16 cellular contexts compared by ENCODE assay signal in genomic region chr2:12918138-12918840, GRCh38.
DNase-seq lines count a peak whose midpoint lies in the region; ATAC-seq, FAIRE-seq and TF ChIP-seq lines count a peak whose summit lies in the region.
"Had no signal": no experiment of that assay in that cellular context is flagged by ENCODE, and none has a peak within 500 bp of the region (broad histone marks: within the 10 kb centered on the region; RNA-seq: fewer than 3 reads in every experiment).

No MANE protein-coding gene starts in this region.

- H3K4me3 Mint-ChIP-seq in CD8-positive, alpha-beta memory T cell, result no peak overlapping the region
- H3K4me3 Mint-ChIP-seq: activated CD4-positive, alpha-beta T cell treated with anti-CD3 and anti-CD28 coated beads, Interleukin-2, amount 10 ng/mL, durations not matched to agents 7 days and 5 days; activated T-cell treated with anti-CD3 and anti-CD28 coated beads, Interleukin-2, amount 50 U/mL, for 72 hours; CD4-positive, alpha-beta T cell had no signal

- peak; percentile 9 for FAIRE-seq in pancreas (lab: Jason Lieb, UNC)
- FAIRE-seq: GM12891 had no signal

- no peaks in the 10 kb centered on the region for H3K9me3 Mint-ChIP-seq in CD8-positive, alpha-beta memory T cell
- H3K9me3 Mint-ChIP-seq: activated CD4-positive, alpha-beta T cell treated with anti-CD3 and anti-CD28 coated beads, Interleukin-2, amount 10 ng/mL, durations not matched to agents 7 days and 5 days; activated T-cell treated with anti-CD3 and anti-CD28 coated beads, Interleukin-2, amount 50 U/mL, for 72 hours; CD4-positive, alpha-beta T cell had no signal

- H3K27ac Mint-ChIP-seq in CD8-positive, alpha-beta memory T cell, result peak overlapping the region in 2 of 8 donors; percentile 2 to 30
- H3K27ac Mint-ChIP-seq: activated CD4-positive, alpha-beta T cell treated with anti-CD3 and anti-CD28 coated beads, Interleukin-2, amount 10 ng/mL, durations not matched to agents 7 days and 5 days; activated T-cell treated with anti-CD3 and anti-CD28 coated beads, Interleukin-2, amount 50 U/mL, for 72 hours; CD4-positive, alpha-beta T cell had no signal

- peak overlapping the region in 1 of 2 donors; percentile 24 for H3K4me3 ChIP-seq in ascending aorta
- H3K4me3 ChIP-seq in cardiac muscle cell, result no peak overlapping the region
- no peak overlapping the region for H3K4me3 ChIP-seq in pancreas
- no peak overlapping the region for H3K4me3 ChIP-seq in upper lobe of right lung
- H3K4me3 ChIP-seq in CD8-positive, alpha-beta memory T cell (ENCODE audit: low read length), result no peak overlapping the region
- H3K4me3 ChIP-seq: adrenal gland had no signal

- no peaks in the 10 kb centered on the region for H3K4me1 Mint-ChIP-seq in CD8-positive, alpha-beta memory T cell
- H3K4me1 Mint-ChIP-seq: activated CD4-positive, alpha-beta T cell treated with anti-CD3 and anti-CD28 coated beads, Interleukin-2, amount 10 ng/mL, durations not matched to agents 7 days and 5 days had no signal

- intact Hi-C loops in ascending aorta (cut with DNase I) (loop anchor here (2.0 kb wide), 2 partner anchors 97 to 197 kb away; no protein-coding TSS in a partner anchor), pancreas (cut with DNase I) (no loop called here), upper lobe of right lung (cut with DNase I) (no loop called here)

- ATAC-seq in pancreas (peak; percentile 77 to 87 (median 82)), upper lobe of right lung (peak; percentile 37)
- ATAC-seq: activated T-cell treated with anti-CD3 and anti-CD28 coated beads, Interleukin-2, amount 50 U/mL, for 72 hours had no signal

- no peak for DNase-seq in ascending aorta (ENCODE audit: low spot score in 2 of 2)
- DNase-seq in cardiac muscle cell (ENCODE audit: low read depth in 1 of 2, low spot score in 1 of 2), result peak in 1 of 2 donors; percentile 55
- no peak for DNase-seq in pancreas
- DNase-seq in upper lobe of right lung, result no peak
- DNase-seq in CD8-positive, alpha-beta memory T cell, result no peak
- DNase-seq in stimulated activated naive CD4-positive, alpha-beta T cell (lab: John Stamatoyannopoulos, UW), result no peak
- DNase-seq in activated CD8-positive, alpha-beta memory T cell treated with anti-CD3 and anti-CD28 coated beads, Interleukin-2, amount 50 U/mL, for 4 hours, result no peak
- DNase-seq: activated CD4-positive, alpha-beta T cell treated with anti-CD3 and anti-CD28 coated beads, Interleukin-2, amount 10 ng/mL, durations not matched to agents 7 days and 5 days; activated T-cell treated with anti-CD3 and anti-CD28 coated beads, Interleukin-2, amount 50 U/mL, for 72 hours; CD4-positive, alpha-beta T cell; KG1; NCI-H1694; NCI-H69 had no signal

- 23 to 46% methylated on average over 7 of the region's 7 CpGs for WGBS in pancreas, 2 donors

- POLR2A ChIA-PET in CD8-positive, alpha-beta memory T cell (lab: Charles Lee), result no interaction called here

- peak overlapping the region; percentile 78 to 87 for H3K27ac ChIP-seq in ascending aorta
- peak overlapping the region; percentile 71 for H3K27ac ChIP-seq in cardiac muscle cell
- peak overlapping the region; percentile 1 to 51 (median 26) for H3K27ac ChIP-seq in pancreas
- H3K27ac ChIP-seq in upper lobe of right lung, result peak overlapping the region; percentile 55
- H3K27ac ChIP-seq in CD8-positive, alpha-beta memory T cell (ENCODE audit: low read depth, low read length), result no peak overlapping the region
- H3K27ac ChIP-seq: neutrophil had no signal

- no peak for TF ChIP-seq CTCF in ascending aorta (IDR thresholded peaks at IDR 0.05)
- TF ChIP-seq CTCF in cardiac muscle cell (IDR thresholded peaks at IDR 0.05; ENCODE audit: low read depth, low read length), result no peak
- no peak for TF ChIP-seq CTCF in pancreas (IDR thresholded peaks at IDR 0.05)
- no peak for TF ChIP-seq CTCF in upper lobe of right lung (IDR thresholded peaks at IDR 0.05)

- H3K27me3 Mint-ChIP-seq in CD8-positive, alpha-beta memory T cell, result peaks cover 1 to 25% of the 10 kb centered on the region in 2 donors

- H3K4me1 ChIP-seq in ascending aorta (peaks cover 0 to 10% of the 10 kb centered on the region in 2 donors), cardiac muscle cell (ENCODE audit: low read depth) (peaks cover 11% of the 10 kb centered on the region), pancreas (peaks cover 0 to 11% (median 8%) of the 10 kb centered on the region in 3 donors), upper lobe of right lung (peaks cover 22% of the 10 kb centered on the region)
- H3K4me1 ChIP-seq in CD8-positive, alpha-beta memory T cell (ENCODE audit: insufficient read depth, low read length), result no peaks in the 10 kb centered on the region

- H3K36me3 ChIP-seq in ascending aorta (no peaks in the 10 kb centered on the region), cardiac muscle cell (no peaks in the 10 kb centered on the region), pancreas (no peaks in the 10 kb centered on the region), upper lobe of right lung (no peaks in the 10 kb centered on the region)
- H3K36me3 ChIP-seq in CD8-positive, alpha-beta memory T cell (ENCODE audit: insufficient read depth, low read length), result no peaks in the 10 kb centered on the region
- H3K36me3 ChIP-seq: adrenal gland, neutrophil had no signal

- H3K27me3 ChIP-seq in ascending aorta, result no peaks in the 10 kb centered on the region
- no peaks in the 10 kb centered on the region for H3K27me3 ChIP-seq in cardiac muscle cell
- H3K27me3 ChIP-seq in pancreas, result no peaks in the 10 kb centered on the region
- H3K27me3 ChIP-seq in upper lobe of right lung, result no peaks in the 10 kb centered on the region
- no peaks in the 10 kb centered on the region for H3K27me3 ChIP-seq in CD8-positive, alpha-beta memory T cell (ENCODE audit: insufficient read depth, low read length, poor library complexity, severe bottlenecking)
- H3K27me3 ChIP-seq: adrenal gland, neutrophil had no signal

- H3K36me3 Mint-ChIP-seq in CD8-positive, alpha-beta memory T cell, result peaks cover 0 to 15% (median 0%) of the 10 kb centered on the region in 3 donors

- CTCF ChIA-PET in CD8-positive, alpha-beta memory T cell (lab: Charles Lee), result no interaction called here

- H3K9me3 ChIP-seq in ascending aorta, result no peaks in the 10 kb centered on the region
- H3K9me3 ChIP-seq in cardiac muscle cell (ENCODE audit: low read depth), result no peaks in the 10 kb centered on the region
- H3K9me3 ChIP-seq in pancreas, result no peaks in the 10 kb centered on the region
- no peaks in the 10 kb centered on the region for H3K9me3 ChIP-seq in upper lobe of right lung
- no peaks in the 10 kb centered on the region for H3K9me3 ChIP-seq in CD8-positive, alpha-beta memory T cell (ENCODE audit: low read length)
- H3K9me3 ChIP-seq: adrenal gland, neutrophil had no signal
